In genomic region chr1:53063744-53064515, GRCh38 we compare ENCODE assay signal across 14 cellular contexts. TPM values are rescaled to one million over a fixed set of nuclear protein-coding genes. Genes with fewer than 3 reads are reported as not detected.
DNase-seq lines count a peak whose midpoint lies in the region; ATAC-seq and TF ChIP-seq lines count a peak whose summit lies in the region.
"Had no signal": no experiment of that assay in that cellular context is flagged by ENCODE, and none has a peak within 500 bp of the region (broad histone marks: within the 10 kb centered on the region; RNA-seq: fewer than 3 reads in every experiment).

No MANE protein-coding gene starts in this region.

- H3K36me3 Mint-ChIP-seq in CD4-positive, alpha-beta memory T cell = no peaks in the 10 kb centered on the region
- H3K36me3 Mint-ChIP-seq in brain (no peaks in the 10 kb centered on the region), immature natural killer cell (no peaks in the 10 kb centered on the region)

- intact Hi-C loops in CD4-positive, alpha-beta memory T cell (cut with micrococcal nuclease) = no loop called here

- no peak overlapping the region for H3K4me3 ChIP-seq in CD4-positive, alpha-beta memory T cell (ENCODE audit: low read length in 2 of 2)
- H3K4me3 ChIP-seq in rectal smooth muscle tissue (ENCODE audit: low read length) (peak overlapping the region; percentile 63), HAP-1 (no peak overlapping the region)

- POLR2A ChIA-PET in CD4-positive, alpha-beta memory T cell (lab: Charles Lee; ENCODE audit: partially characterized antibody) = no interaction called here

- H3K9ac ChIP-seq in rectal smooth muscle tissue (ENCODE audit: low read length) = no peak overlapping the region

- no peak for DNase-seq in CD4-positive, alpha-beta memory T cell
- no peak for DNase-seq in immature natural killer cell
- no peak for DNase-seq in HAP-1 (ENCODE audit: low spot score in 2 of 2)
- DNase-seq in mucosa of gallbladder (ENCODE audit: low spot score) = no peak
- DNase-seq in SW 1271 (lab: John Stamatoyannopoulos, UW) = no peak
- DNase-seq: activated CD4-positive, alpha-beta T cell treated with anti-CD3 and anti-CD28 coated beads, Interleukin-2, amount 50 U/mL, for 4 hours; NCI-H1436 treated with DMSO at 0.1 percent for 48 hours; NCI-H446; stimulated activated naive CD4-positive, alpha-beta T cell treated with Interleukin-2 at 50 U/mL for 16 hours had no signal

- no peaks in the 10 kb centered on the region for H3K9me3 Mint-ChIP-seq in CD4-positive, alpha-beta memory T cell
- H3K9me3 Mint-ChIP-seq in brain = no peaks in the 10 kb centered on the region
- no peaks in the 10 kb centered on the region for H3K9me3 Mint-ChIP-seq in immature natural killer cell

- H3K9me3 ChIP-seq in CD4-positive, alpha-beta memory T cell (ENCODE audit: control insufficient read depth in 1 of 2, low read length in 2 of 2) = no peaks in the 10 kb centered on the region
- H3K9me3 ChIP-seq in HAP-1 = no peaks in the 10 kb centered on the region
- H3K9me3 ChIP-seq: gastroesophageal sphincter had no signal

- peaks cover 0 to 12% (median 6%) of the 10 kb centered on the region in 4 donors for H3K4me1 Mint-ChIP-seq in CD4-positive, alpha-beta memory T cell
- peaks cover 19% of the 10 kb centered on the region for H3K4me1 Mint-ChIP-seq in brain
- peaks cover 0 to 6% of the 10 kb centered on the region in 2 donors for H3K4me1 Mint-ChIP-seq in immature natural killer cell

- H3K4me1 ChIP-seq in CD4-positive, alpha-beta memory T cell (ENCODE audit: insufficient read depth, low read length) = peaks cover 7% of the 10 kb centered on the region
- H3K4me1 ChIP-seq in rectal smooth muscle tissue (ENCODE audit: control insufficient read depth, insufficient read depth, low read length) (peaks cover 10% of the 10 kb centered on the region), HAP-1 (no peaks in the 10 kb centered on the region)

- no peak for TF ChIP-seq CTCF in brain (conservative IDR thresholded peaks at IDR 0.05)

- CTCF ChIA-PET in CD4-positive, alpha-beta memory T cell (lab: Charles Lee; ENCODE audit: partially characterized antibody) = interaction anchor here (0.6 kb wide), 1 partner anchor 22 kb away, joined by 3 read pairs; no protein-coding TSS in a partner anchor

- H3K4me3 Mint-ChIP-seq in CD4-positive, alpha-beta memory T cell = peak overlapping the region in 7 of 8 donors; percentile 13 to 58 (median 42)
- H3K4me3 Mint-ChIP-seq in brain (peak overlapping the region; percentile 49 to 81 (median 75)), immature natural killer cell (peak overlapping the region; percentile 58 to 75 (median 74))

- ATAC-seq in GM21367 (IDR thresholded peaks at IDR 0.05; ENCODE audit: unreplicated experiment) = no peak
- ATAC-seq: gastroesophageal sphincter had no signal

- no peaks in the 10 kb centered on the region for H3K36me3 ChIP-seq in CD4-positive, alpha-beta memory T cell (ENCODE audit: insufficient read depth, low read length)
- H3K36me3 ChIP-seq in rectal smooth muscle tissue (ENCODE audit: control insufficient read depth, insufficient read depth, low read length) (no peaks in the 10 kb centered on the region), HAP-1 (replicated peaks) (no peaks in the 10 kb centered on the region)
- H3K36me3 ChIP-seq: gastroesophageal sphincter had no signal

- H3K27ac ChIP-seq in CD4-positive, alpha-beta memory T cell (ENCODE audit: low read depth, low read length) = no peak overlapping the region
- no peak overlapping the region for H3K27ac ChIP-seq in rectal smooth muscle tissue (ENCODE audit: low read depth, low read length)

- H3K27ac Mint-ChIP-seq in CD4-positive, alpha-beta memory T cell = no peak overlapping the region
- H3K27ac Mint-ChIP-seq in brain (peak overlapping the region in 1 of 5 experiments; percentile 42), immature natural killer cell (peak overlapping the region in 2 of 6 donors; percentile 10 to 34)

- H3K27me3 Mint-ChIP-seq in CD4-positive, alpha-beta memory T cell = peaks cover 25 to 35% of the 10 kb centered on the region in 2 donors
- H3K27me3 Mint-ChIP-seq in brain (peaks cover 61% of the 10 kb centered on the region), immature natural killer cell (ENCODE audit: low read depth in 3 of 3) (peaks cover 8 to 19% (median 9%) of the 10 kb centered on the region in 3 donors)

- H3K27me3 ChIP-seq in CD4-positive, alpha-beta memory T cell (ENCODE audit: insufficient read depth, low read length) = peaks cover 19% of the 10 kb centered on the region
- peaks cover 4% of the 10 kb centered on the region for H3K27me3 ChIP-seq in rectal smooth muscle tissue (ENCODE audit: control insufficient read depth, insufficient read depth, low read length)
- peaks cover 36% of the 10 kb centered on the region for H3K27me3 ChIP-seq in HAP-1 (ENCODE audit: low read depth)

- in situ Hi-C loops in HAP-1 (cut with MboI; ENCODE audit: low sequenced_read_pairs) = no loop called here

RNA-seq across cellular contexts. Expression of gene PODN, which starts 1.9 kb away (rescaled TPM):
- not detected for total RNA-seq in CD4-positive, alpha-beta memory T cell
- polyA plus RNA-seq in CD4-positive, alpha-beta memory T cell = not detected
- polyA plus RNA-seq in brain (ENCODE audit: insufficient read depth, low read depth, low replicate concordance) (3.6 TPM), immature natural killer cell (1 to 10 TPM; 1.7 to 4.3 (median 2.9) TPM)
- total RNA-seq in mucosa of gallbladder = 250 TPM
- total RNA-seq: SK-MEL-5 had no signal
